25 cellular contexts compared by ENCODE assay signal in genomic region chr12:80810874-80811273, GRCh38.
"Had no signal": no experiment of that assay in that cellular context is flagged by ENCODE, and none has a peak within 500 bp of the region (broad histone marks: within the 10 kb centered on the region; RNA-seq: fewer than 3 reads in every experiment).

No MANE protein-coding gene starts in this region.

- H3K4me1 ChIP-seq: ascending aorta had no signal

- H3K9me3 Mint-ChIP-seq: activated naive CD8-positive, alpha-beta T cell treated with anti-CD3 and anti-CD28 coated beads, Interleukin-2, amount 10 ng/mL, durations not matched to agents 7 days and 5 days; IgD-negative memory B cell had no signal

- H3K4me3 ChIP-seq: ascending aorta, cardiac muscle cell, PC-9, SK-N-MC had no signal

- H3K36me3 Mint-ChIP-seq: activated naive CD8-positive, alpha-beta T cell treated with anti-CD3 and anti-CD28 coated beads, Interleukin-2, amount 10 ng/mL, durations not matched to agents 7 days and 5 days; IgD-negative memory B cell; T-cell had no signal

- H3K9me3 ChIP-seq: ascending aorta had no signal

- H3K4me3 Mint-ChIP-seq: activated CD8-positive, alpha-beta T cell treated with anti-CD3 and anti-CD28 coated beads, Interleukin-2, amount 10 ng/mL, durations not matched to agents 7 days and 5 days; activated naive CD8-positive, alpha-beta T cell treated with anti-CD3 and anti-CD28 coated beads, Interleukin-2, amount 10 ng/mL, durations not matched to agents 7 days and 5 days; IgD-negative memory B cell; T-cell had no signal

- H3K4me1 Mint-ChIP-seq: activated naive CD8-positive, alpha-beta T cell treated with anti-CD3 and anti-CD28 coated beads, Interleukin-2, amount 10 ng/mL, durations not matched to agents 7 days and 5 days; T-cell had no signal

- H3K27ac ChIP-seq: ascending aorta, brain microvascular endothelial cell, cardiac muscle cell, PC-9, SK-N-MC, WERI-Rb-1 had no signal

- H3K27ac Mint-ChIP-seq: activated CD8-positive, alpha-beta T cell treated with anti-CD3 and anti-CD28 coated beads, Interleukin-2, amount 10 ng/mL, durations not matched to agents 7 days and 5 days; activated naive CD8-positive, alpha-beta T cell treated with anti-CD3 and anti-CD28 coated beads, Interleukin-2, amount 10 ng/mL, durations not matched to agents 7 days and 5 days; IgD-negative memory B cell; T-cell had no signal

- ATAC-seq: activated CD4-positive, CD25-positive, alpha-beta regulatory T cell treated with anti-CD3 and anti-CD28 coated beads, Interleukin-2, amount 50 U/mL, for 24 hours; activated CD8-positive, alpha-beta T cell treated with anti-CD3 and anti-CD28 coated beads, Interleukin-2, amount 10 ng/mL, durations not matched to agents 7 days and 5 days; T-cell had no signal

- H3K27me3 Mint-ChIP-seq: activated naive CD8-positive, alpha-beta T cell treated with anti-CD3 and anti-CD28 coated beads, Interleukin-2, amount 10 ng/mL, durations not matched to agents 7 days and 5 days; IgD-negative memory B cell; T-cell had no signal

- H3K4me2 ChIP-seq: PC-9 had no signal

- H3K27me3 ChIP-seq: ascending aorta, brain microvascular endothelial cell, cardiac muscle cell had no signal

- DNase-seq: activated CD4-positive, alpha-beta T cell treated with anti-CD3 and anti-CD28 coated beads for 48 hours; activated CD4-positive, alpha-beta T cell treated with anti-CD3 and anti-CD28 coated beads, Interleukin-2, amount 50 U/mL, for 4 hours; activated CD8-positive, alpha-beta memory T cell treated with anti-CD3 and anti-CD28 coated beads, Interleukin-2, amount 50 U/mL, for 48 hours; activated CD8-positive, alpha-beta T cell treated with anti-CD3 and anti-CD28 coated beads, Interleukin-2, amount 10 ng/mL, durations not matched to agents 7 days and 5 days; activated naive CD4-positive, alpha-beta T cell treated with anti-CD3 and anti-CD28 coated beads, Interleukin-2, amount 50 U/mL, for 16 hours; activated naive CD8-positive, alpha-beta T cell treated with anti-CD3 and anti-CD28 coated beads, Interleukin-2, amount 10 ng/mL, durations not matched to agents 7 days and 5 days; activated T-cell treated with anti-CD3 and anti-CD28 coated beads, Interleukin-2, amount 50 U/mL, for 1 hour; brain microvascular endothelial cell; MM.1S; NCI-H1105; NCI-H1436; NCI-H1694 treated with DMSO at 0.1 percent for 48 hours; NCI-H2029 treated with DMSO at 0.1 percent for 48 hours; NCI-H510A treated with DMSO at 0.1 percent for 48 hours; NCI-H69; PC-9; T-cell; T-helper 2 cell; T1000; WERI-Rb-1 had no signal

- H3K36me3 ChIP-seq: ascending aorta, brain microvascular endothelial cell, cardiac muscle cell had no signal

- H2AFZ ChIP-seq: PC-9 had no signal
